ENCODE assay signal across 32 cellular contexts in genomic region chr11:45870706-45871105, GRCh38. TPM values are rescaled to one million over a fixed set of nuclear protein-coding genes. Genes with fewer than 3 reads are reported as not detected.
"Had no signal": no experiment of that assay in that cellular context is flagged by ENCODE, and none has a peak within 500 bp of the region (broad histone marks: within the 10 kb centered on the region; RNA-seq: fewer than 3 reads in every experiment).

No MANE protein-coding gene starts in this region.

- H3K9me3 ChIP-seq: left lung, lower lobe of right lung, neutrophil, right atrium auricular region, right lobe of liver, suprapubic skin, thoracic aorta, tibial artery, vagina had no signal

- H3K9ac ChIP-seq: parathyroid adenoma had no signal

- H3K27me3 ChIP-seq: left lung, neutrophil, right atrium auricular region, right lobe of liver, suprapubic skin, tibial artery, vagina had no signal

- DNase-seq: hypothalamus; immature natural killer cell; kidney; left colon; left lung; lower lobe of right lung; mammary epithelial cell; mesenchymal stem cell; naive B cell; occipital lobe; right lobe of liver; stimulated activated CD4-positive, alpha-beta T cell treated with anti-CD3 and anti-CD28 coated beads, Interleukin-12 subunit alpha, Interleukin-12 subunit beta, amount 100 ng/mL, for 4 hours; stimulated activated CD4-positive, alpha-beta T cell treated with anti-CD3 and anti-CD28 coated beads, Interleukin-15, amount 100 ng/mL, for 24 hours; stimulated activated CD4-positive, alpha-beta T cell treated with anti-CD3 and anti-CD28 coated beads, Interleukin-2, amount 100 ng/mL, for 24 hours; stimulated activated CD4-positive, alpha-beta T cell treated with anti-CD3 and anti-CD28 coated beads, Interleukin-4, amount 100 ng/mL, for 1 hour; stimulated activated naive CD4-positive, alpha-beta T cell; tibial artery had no signal

- H3K27ac Mint-ChIP-seq: nephron; stimulated activated naive CD8-positive, alpha-beta T cell treated with anti-CD3 and anti-CD28 coated beads, Interleukin-15, Interleukin-2, amounts not matched to agents 100 ng/mL and 50 ng/mL, for 24 hours; type B pancreatic cell had no signal

- H3K27ac ChIP-seq: left lung, lower lobe of right lung, neutrophil, parathyroid adenoma, right atrium auricular region, right lobe of liver, suprapubic skin, thoracic aorta, tibial artery, vagina had no signal

- ATAC-seq: left colon, left lung, lower lobe of right lung, right lobe of liver had no signal

- H3K4me1 ChIP-seq: left lung, lower lobe of right lung, parathyroid adenoma, right atrium auricular region, right lobe of liver, suprapubic skin, tibial artery, vagina had no signal

- H3K4me1 Mint-ChIP-seq: immature natural killer cell, nephron had no signal

- H3K27me3 Mint-ChIP-seq: naive B cell; stimulated activated naive CD8-positive, alpha-beta T cell treated with anti-CD3 and anti-CD28 coated beads, Interleukin-15, Interleukin-2, amounts not matched to agents 100 ng/mL and 50 ng/mL, for 24 hours; type B pancreatic cell had no signal

- H3K4me3 ChIP-seq: left lung, lower lobe of right lung, right atrium auricular region, right lobe of liver, suprapubic skin, thoracic aorta, tibial artery, vagina had no signal

- H3K9me3 Mint-ChIP-seq: naive B cell; nephron; neural crest cell; stimulated activated naive CD8-positive, alpha-beta T cell treated with anti-CD3 and anti-CD28 coated beads, Interleukin-15, Interleukin-2, amounts not matched to agents 100 ng/mL and 50 ng/mL, for 24 hours; type B pancreatic cell had no signal

- H3K79me2 ChIP-seq: parathyroid adenoma had no signal

- H2AFZ ChIP-seq: parathyroid adenoma had no signal

- H3K4me3 Mint-ChIP-seq: immature natural killer cell; nephron; neural crest cell; stimulated activated naive CD8-positive, alpha-beta T cell treated with anti-CD3 and anti-CD28 coated beads, Interleukin-15, Interleukin-2, amounts not matched to agents 100 ng/mL and 50 ng/mL, for 24 hours; type B pancreatic cell had no signal

RNA-seq across cellular contexts. Expression of gene FREY1, which starts 36.4 kb away (rescaled TPM):
- total RNA-seq: vagina had no signal
- polyA plus RNA-seq: immature natural killer cell had no signal

RNA-seq across cellular contexts. Expression of gene LARGE2, which starts 51.8 kb away (rescaled TPM):
- total RNA-seq: neural crest cell, osteocyte, posterior vena cava, pulmonary artery endothelial cell, skeletal muscle tissue, subcutaneous adipose tissue had no signal
